ENCODE assay signal across 8 cellular contexts in the genomic region with DNA sequence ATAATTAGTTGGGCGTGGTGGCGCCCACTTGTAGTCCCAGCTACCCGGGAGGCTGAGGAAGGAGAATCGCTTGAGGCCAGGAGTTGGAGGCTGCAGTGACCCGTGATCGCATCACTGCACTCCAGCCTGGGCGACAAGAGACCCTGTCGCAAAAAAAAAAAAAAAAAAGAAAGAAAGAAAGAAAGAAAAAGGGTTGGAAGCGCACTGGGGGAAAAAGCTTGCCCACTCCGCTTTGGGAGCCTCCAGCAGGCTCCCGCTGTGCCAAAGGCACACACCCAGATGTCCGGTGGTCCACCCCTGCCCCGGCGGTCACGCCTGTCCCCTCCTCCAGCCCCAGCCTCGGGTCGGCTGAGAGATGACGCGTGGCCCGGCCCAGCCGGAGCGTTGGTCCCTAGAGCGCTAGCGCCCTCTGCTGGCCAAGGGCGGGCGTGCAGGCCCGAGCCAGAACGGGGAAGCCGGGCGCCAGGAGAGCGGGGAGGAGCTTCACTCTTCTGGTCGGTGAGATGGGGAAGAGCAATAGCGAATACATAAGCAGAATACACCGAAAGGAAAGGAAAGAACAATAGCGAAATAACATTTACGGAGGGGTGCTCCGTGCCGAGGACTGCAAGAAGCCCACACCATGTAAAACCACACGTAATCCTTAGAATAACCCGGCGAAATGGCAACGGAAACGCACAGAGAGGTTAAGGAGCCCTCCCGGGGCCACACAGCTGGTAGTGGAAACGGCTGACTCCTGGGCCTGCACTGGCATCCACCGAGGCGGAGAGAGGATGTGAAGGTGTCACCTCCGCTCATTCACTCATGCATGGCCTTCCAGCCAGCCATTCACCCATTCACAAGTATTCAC. TPM values are rescaled to one million over a fixed set of nuclear protein-coding genes. Genes with fewer than 3 reads are reported as not detected.
A peak's percentile ranks its signal among the peaks of the same experiment; 100 is the strongest.
DNase-seq lines count a peak whose midpoint lies in the region; ATAC-seq and TF ChIP-seq lines count a peak whose summit lies in the region.

No MANE protein-coding gene starts in this region.

- H3K9me3 ChIP-seq in DND-41 (ENCODE audit: insufficient read depth, low read length, severe bottlenecking) (no peaks in the 10 kb centered on the region), trophoblast cell (ENCODE audit: insufficient read depth, low read depth, low read length) (no peaks in the 10 kb centered on the region), transverse colon (no peaks in the 10 kb centered on the region)

- no peak overlapping the region for H3K14ac ChIP-seq in trophoblast cell (ENCODE audit: low read length)

- H2BK12ac ChIP-seq in trophoblast cell (ENCODE audit: low read length), result peak overlapping the region; percentile 70

- no peak overlapping the region for H2BK5ac ChIP-seq in trophoblast cell (ENCODE audit: low read depth, low read length, poor library complexity)

- peak overlapping the region; percentile 34 for H2AK5ac ChIP-seq in trophoblast cell (ENCODE audit: low read length)

- no CpG with 5 or more reads among the region's 48 CpGs for WGBS in trophoblast cell (ENCODE audit: extremely low coverage, insufficient coverage, insufficient read length)
- WGBS in transverse colon (ENCODE audit: low coverage in 1 of 2), 2 donors, result 0 to 8% methylated on average over 2 to 48 of the region's 48 CpGs

- peak overlapping the region; percentile 68 for H4K8ac ChIP-seq in trophoblast cell (ENCODE audit: low read depth, low read length)

- H2BK120ac ChIP-seq in trophoblast cell (ENCODE audit: insufficient read depth, low read length, poor library complexity), result peak overlapping the region; percentile 68

- H2AFZ ChIP-seq in DND-41 (ENCODE audit: low read depth, low read length) (peak overlapping the region; percentile 92), trophoblast cell (ENCODE audit: insufficient read depth, low read length, poor library complexity) (peak overlapping the region; percentile 47)

- intact Hi-C loops in Right ventricle myocardium superior (cut with DNase I) (loop anchor here (2.0 kb wide), 1 partner anchor 90 kb away; no protein-coding TSS in a partner anchor), transverse colon (cut with DNase I; ENCODE audit: low total_unique reads) (loop anchor here (2.0 kb wide), 1 partner anchor 88 kb away; a partner anchor contains a TSS)

- H3K18ac ChIP-seq in trophoblast cell (ENCODE audit: low read length), result peak overlapping the region; percentile 15

- H4K20me1 ChIP-seq in DND-41 (ENCODE audit: insufficient read depth, low read length), result no peaks in the 10 kb centered on the region; the same call in 1 of the 2 replicates

- TF ChIP-seq POLR2A in transverse colon (IDR thresholded peaks at IDR 0.05), result no peak

- H3K27ac ChIP-seq in DND-41 (ENCODE audit: low read length) (no peak overlapping the region), trophoblast cell (ENCODE audit: low read depth, low read length) (no peak overlapping the region), transverse colon (no peak overlapping the region)

- no peak for TF ChIP-seq EP300 in transverse colon (IDR thresholded peaks at IDR 0.05; ENCODE audit: low read depth)

- H4K12ac ChIP-seq in trophoblast cell (ENCODE audit: low read depth, low read length), result no peak overlapping the region

- H3K4me2 ChIP-seq in DND-41 (ENCODE audit: insufficient read depth, low read length) (peak overlapping the region; percentile 80), trophoblast cell (ENCODE audit: low read length) (peak overlapping the region; percentile 58)

- DNase-seq in DND-41 (peak; percentile 89), HEK293T (ENCODE audit: extremely low spot score) (peak; percentile 94), NCI-H1092 (lab: John Stamatoyannopoulos, UW) (peak; percentile 81), Right ventricle myocardium superior (peak; percentile 95), trophoblast cell (peak; percentile 87 to 96), transverse colon (peak; percentile 93)
- DNase-seq in activated naive CD4-positive, alpha-beta T cell treated with anti-CD3 and anti-CD28 coated beads, Interleukin-2, amount 50 U/mL, for 16 hours, result peak; percentile 93

- H3K4me3 ChIP-seq in DND-41 (ENCODE audit: low read depth in 1 of 2, low read length in 2 of 2) (peak overlapping the region in 1 of 2 experiments; percentile 56; a peak in 2 of 4 replicates), trophoblast cell (ENCODE audit: low read depth, low read length) (no peak overlapping the region), transverse colon (peak overlapping the region in 3 of 4 donors; percentile 23 to 48 (median 28))

- POLR2A ChIA-PET in HEK293T (lab: Yijun Ruan, JAX), result interaction anchor here (0.6 to 1.8 kb wide), 5 partner anchors 45 to 95 kb away, joined by 3 to 6 read pairs (median 6); a partner anchor contains a TSS

- H3K36me3 ChIP-seq in DND-41 (ENCODE audit: insufficient read depth, low read length) (no peaks in the 10 kb centered on the region), trophoblast cell (ENCODE audit: control insufficient read depth in 1 of 2, insufficient read depth in 2 of 2, low read length in 2 of 2) (no peaks in the 10 kb centered on the region), transverse colon (no peaks in the 10 kb centered on the region)

- TF ChIP-seq CTCF in DND-41 (IDR thresholded peaks at IDR 0.05; ENCODE audit: borderline replicate concordance, extremely low read depth, low read length, poor library complexity, severe bottlenecking) (peak; percentile 100), transverse colon (IDR thresholded peaks at IDR 0.05) (peak; percentile 98 to 100 (median 99))

- in situ Hi-C loops in transverse colon (cut with MboI; ENCODE audit: low pct_ligation_motif_present in 1 of 4, low pct_unique_long_range_greater_than_20kb in 1 of 4, low sequenced_read_pairs in 3 of 4), result loop anchor here (5.0 kb wide), 2 partner anchors 89 to 94 kb away; a partner anchor contains a TSS

- H3K4me1 ChIP-seq in DND-41 (ENCODE audit: insufficient read depth, low read length) (peaks cover 12% of the 10 kb centered on the region), trophoblast cell (ENCODE audit: control insufficient read depth in 1 of 2, insufficient read depth in 2 of 2, low read length in 2 of 2) (peaks cover 24% of the 10 kb centered on the region in 2 experiments), transverse colon (peaks cover 0 to 20% (median 8%) of the 10 kb centered on the region in 4 donors)

- H3K27me3 ChIP-seq in DND-41 (ENCODE audit: insufficient read depth, low read length, poor library complexity), result no peaks in the 10 kb centered on the region
- H3K27me3 ChIP-seq in trophoblast cell (ENCODE audit: insufficient read depth, low read length), result no peaks in the 10 kb centered on the region
- no peaks in the 10 kb centered on the region for H3K27me3 ChIP-seq in transverse colon

- no peaks in the 10 kb centered on the region for H3K79me2 ChIP-seq in DND-41 (ENCODE audit: insufficient read depth, low read length)
- peaks cover 2% of the 10 kb centered on the region for H3K79me2 ChIP-seq in trophoblast cell (ENCODE audit: control insufficient read depth, insufficient read depth, low read length, poor library complexity)

- H4K91ac ChIP-seq in trophoblast cell (ENCODE audit: low read depth, low read length), result peak overlapping the region; percentile 77

- ATAC-seq in DND-41 (ENCODE audit: insufficient read depth, low read depth), result peak; percentile 99
- peak; percentile 99 for ATAC-seq in SK-N-SH treated with all-trans-retinoic acid at 6 μM for 48 hours
- ATAC-seq in Right ventricle myocardium superior (ENCODE audit: poor library complexity), result peak; percentile 95

- H3K79me1 ChIP-seq in trophoblast cell (ENCODE audit: low read length), result peaks cover 28% of the 10 kb centered on the region

- peak overlapping the region; percentile 46 for H3K9ac ChIP-seq in DND-41 (ENCODE audit: low read depth, low read length)
- H3K9ac ChIP-seq in trophoblast cell (ENCODE audit: low read length), result no peak overlapping the region

- H3K23ac ChIP-seq in trophoblast cell (ENCODE audit: low read length), result no peak overlapping the region

- no peak overlapping the region for H3K4ac ChIP-seq in trophoblast cell (ENCODE audit: low read depth, low read length)

- CTCF ChIA-PET in HEK293T (lab: Yijun Ruan, JAX), result interaction anchor here (0.5 to 7.7 kb wide), 31 partner anchors 9 to 374 kb away, joined by 3 to 78 read pairs (median 4); a partner anchor contains a TSS

TF ChIP-seq in HEK293T, 16 proteins besides CTCF, POLR2A, EP300 and RAD21:
- TF ChIP-seq ZNF384 (IDR thresholded peaks at IDR 0.05), result peak; percentile 95
- no peak for TF ChIP-seq CTBP1 (IDR thresholded peaks at IDR 0.05; ENCODE audit: borderline replicate concordance)

TF ChIP-seq in SK-N-SH treated with all-trans-retinoic acid at 6 μM for 48 hours, 23 proteins besides CTCF, POLR2A, EP300 and RAD21:
- no peak for TF ChIP-seq SNAI2 (CRISPR knock-in tag; IDR thresholded peaks at IDR 0.05)
- TF ChIP-seq, protein P1, sequence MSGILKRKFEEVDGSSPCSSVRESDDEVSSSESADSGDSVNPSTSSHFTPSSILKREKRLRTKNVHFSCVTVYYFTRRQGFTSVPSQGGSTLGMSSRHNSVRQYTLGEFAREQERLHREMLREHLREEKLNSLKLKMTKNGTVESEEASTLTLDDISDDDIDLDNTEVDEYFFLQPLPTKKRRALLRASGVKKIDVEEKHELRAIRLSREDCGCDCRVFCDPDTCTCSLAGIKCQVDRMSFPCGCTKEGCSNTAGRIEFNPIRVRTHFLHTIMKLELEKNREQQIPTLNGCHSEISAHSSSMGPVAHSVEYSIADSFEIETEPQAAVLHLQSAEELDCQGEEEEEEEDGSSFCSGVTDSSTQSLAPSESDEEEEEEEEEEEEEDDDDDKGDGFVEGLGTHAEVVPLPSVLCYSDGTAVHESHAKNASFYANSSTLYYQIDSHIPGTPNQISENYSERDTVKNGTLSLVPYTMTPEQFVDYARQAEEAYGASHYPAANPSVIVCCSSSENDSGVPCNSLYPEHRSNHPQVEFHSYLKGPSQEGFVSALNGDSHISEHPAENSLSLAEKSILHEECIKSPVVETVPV (CRISPR knock-in tag; IDR thresholded peaks at IDR 0.05), result 0 out of 2 replicates have a peak, but pooled peaks have one; percentile 32

RNA-seq across cellular contexts. Expression of a gene that starts 41.7 kb away (rescaled TPM):
- total RNA-seq in Right ventricle myocardium superior (77.8 TPM), transverse colon (100 to 1,000 TPM in 1 of 4 donors, 10 to 100 TPM in 3; 23.7 to 104 (median 62.8) TPM)
- polyA plus RNA-seq in trophoblast cell (2013), result 238 and 250 TPM in 2 replicates
